Comparison of ENCODE assay signal across 8 cellular contexts in the genomic region with DNA sequence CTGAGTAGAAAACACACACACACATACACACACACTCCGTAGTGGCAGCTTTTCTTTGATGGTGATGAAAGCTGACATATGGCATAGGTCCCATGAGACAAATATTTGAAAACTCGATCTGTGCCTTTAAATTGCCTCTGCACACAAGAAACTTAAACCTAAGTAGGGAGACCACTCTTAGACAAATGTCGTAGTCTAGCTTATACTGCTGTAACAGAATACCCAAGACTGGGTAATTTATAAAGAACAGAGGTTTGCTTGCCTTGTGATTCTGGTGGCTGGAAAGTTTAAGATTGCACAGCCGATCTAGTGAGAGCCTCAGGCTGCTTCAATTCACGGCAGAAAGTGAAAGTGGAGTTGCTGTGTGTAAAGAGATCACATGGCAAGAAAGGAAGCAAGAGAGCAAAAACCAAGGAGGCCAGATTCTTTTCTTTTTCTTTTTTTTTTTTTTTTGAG.
A peak's percentile ranks its signal among the peaks of the same experiment; 100 is the strongest.
DNase-seq lines count a peak whose midpoint lies in the region; ATAC-seq, FAIRE-seq and TF ChIP-seq lines count a peak whose summit lies in the region.

No MANE protein-coding gene starts in this region.

- H3K9ac ChIP-seq in SK-N-SH = no peak overlapping the region
- no peak overlapping the region for H3K9ac ChIP-seq in kidney (ENCODE audit: low read length in 2 of 2)

- H3K9me3 ChIP-seq in SK-N-SH = no peaks in the 10 kb centered on the region
- H3K9me3 ChIP-seq in kidney (ENCODE audit: control insufficient read depth in 1 of 2, low read length in 2 of 2) = no peaks in the 10 kb centered on the region
- H3K9me3 ChIP-seq in tibial nerve = no peaks in the 10 kb centered on the region

- CTCF ChIA-PET in SK-N-SH (lab: Yijun Ruan, JAX) = no interaction called here

- no peaks in the 10 kb centered on the region; a peak in 1 of 4 replicates for H3K4me1 ChIP-seq in SK-N-SH (ENCODE audit: control insufficient read depth in 1 of 2, insufficient read depth in 2 of 2, low read depth in 1 of 2, low read length in 1 of 2)
- H3K4me1 ChIP-seq in kidney (ENCODE audit: control insufficient read depth in 1 of 2, insufficient read depth in 1 of 2, low read depth in 1 of 2, low read length in 2 of 2) = peaks cover 0 to 7% of the 10 kb centered on the region in 2 donors
- H3K4me1 ChIP-seq in tibial nerve = peaks cover 0 to 11% (median 0%) of the 10 kb centered on the region in 4 donors

- H3K4me3 Mint-ChIP-seq in activated naive CD4-positive, alpha-beta T cell treated with anti-CD3 and anti-CD28 coated beads, Interleukin-2, amount 50 U/mL, for 24 hours = peak overlapping the region; percentile 33

- no peak for DNase-seq in activated naive CD4-positive, alpha-beta T cell treated with Interleukin-2 at 50 U/mL for 16 hours
- no peak for DNase-seq in SK-N-SH
- DNase-seq in kidney = no peak
- peak in 1 of 2 donors; percentile 17 for DNase-seq in tibial nerve (ENCODE audit: low spot score in 2 of 2)
- no peak for DNase-seq in DMS79 (lab: John Stamatoyannopoulos, UW)

- peak overlapping the region; percentile 46 for H3K4me2 ChIP-seq in SK-N-SH

- TF ChIP-seq EP300 in SK-N-SH (IDR thresholded peaks at IDR 0.05; ENCODE audit: borderline replicate concordance in 1 of 2, low read depth in 1 of 2, low read length in 1 of 2) (no peak), tibial nerve (IDR thresholded peaks at IDR 0.05) (peak in 1 of 2 donors; percentile 21)

- FAIRE-seq in kidney (lab: Jason Lieb, UNC) = no peak

- no peaks in the 10 kb centered on the region for H3K79me2 ChIP-seq in SK-N-SH (ENCODE audit: insufficient read depth)

- no peaks in the 10 kb centered on the region for H4K20me1 ChIP-seq in SK-N-SH (ENCODE audit: insufficient read depth)

- WGBS in SK-N-SH (ENCODE audit: low lambda C conversion rate) = 27% methylated on average over 5 of the region's 5 CpGs
- 13 to 20% methylated on average over 5 of the region's 5 CpGs for WGBS in tibial nerve, 2 donors

- intact Hi-C loops in kidney (cut with DNase I) = no loop called here

- H3K36me3 ChIP-seq in SK-N-SH (replicated peaks in 1 of 2; ENCODE audit: control insufficient read depth in 1 of 2, insufficient read depth in 2 of 2, low read length in 1 of 2) (no peaks in the 10 kb centered on the region), kidney (ENCODE audit: control insufficient read depth in 1 of 2, insufficient read depth in 2 of 2, low read length in 2 of 2) (no peaks in the 10 kb centered on the region), tibial nerve (no peaks in the 10 kb centered on the region)

- ATAC-seq in HG03354 (IDR thresholded peaks at IDR 0.05; ENCODE audit: poor library complexity, severe bottlenecking, unreplicated experiment) = peak; percentile 76
- no peak for ATAC-seq in HG03280 (IDR thresholded peaks at IDR 0.05; ENCODE audit: unreplicated experiment)

- H3K9me2 ChIP-seq in SK-N-SH = no peaks in the 10 kb centered on the region

- H3K27me3 ChIP-seq in SK-N-SH (ENCODE audit: insufficient read depth) (no peaks in the 10 kb centered on the region), tibial nerve (no peaks in the 10 kb centered on the region)

- H3K27ac ChIP-seq in SK-N-SH (ENCODE audit: low read depth in 2 of 2, low read length in 1 of 2) (peak overlapping the region in 1 of 2 experiments; percentile 36; a peak in 1 of 4 replicates), kidney (ENCODE audit: low read depth in 2 of 2, low read length in 2 of 2) (peak overlapping the region in 1 of 2 donors; percentile 8), tibial nerve (peak overlapping the region in 3 of 4 donors; percentile 23 to 58 (median 41))

- H3K27ac Mint-ChIP-seq in activated naive CD4-positive, alpha-beta T cell treated with anti-CD3 and anti-CD28 coated beads, Interleukin-2, amount 50 U/mL, for 24 hours = no peak overlapping the region

- H3K27me3 Mint-ChIP-seq in activated naive CD4-positive, alpha-beta T cell treated with anti-CD3 and anti-CD28 coated beads, Interleukin-2, amount 50 U/mL, for 24 hours = no peaks in the 10 kb centered on the region

- peak overlapping the region; percentile 72; the same call in 1 of the 2 replicates for H2AFZ ChIP-seq in SK-N-SH (ENCODE audit: low read depth)

- TF ChIP-seq RAD21 in SK-N-SH (IDR thresholded peaks at IDR 0.05; ENCODE audit: low read length) = no peak

- TF ChIP-seq CTCF in SK-N-SH (IDR thresholded peaks at IDR 0.05) = no peak
- TF ChIP-seq CTCF in kidney (IDR thresholded peaks at IDR 0.05; ENCODE audit: borderline replicate concordance, extremely low read depth, insufficient read depth) = no peak
- TF ChIP-seq CTCF in tibial nerve (IDR thresholded peaks at IDR 0.05) = no peak

- POLR2A ChIA-PET in SK-N-SH (lab: Yijun Ruan, JAX) = no interaction called here

- H3F3A ChIP-seq in SK-N-SH (replicated peaks; ENCODE audit: insufficient read depth) = no peaks in the 10 kb centered on the region

- H3K4me3 ChIP-seq in SK-N-SH (ENCODE audit: low read depth in 2 of 2, low read length in 1 of 2) (peak overlapping the region in 1 of 2 experiments; percentile 37; a peak in 2 of 4 replicates), kidney (ENCODE audit: low read length in 2 of 2) (peak overlapping the region; percentile 73 to 82), tibial nerve (peak overlapping the region; percentile 8 to 42 (median 32))

- no peaks in the 10 kb centered on the region for H3K4me1 Mint-ChIP-seq in activated naive CD4-positive, alpha-beta T cell treated with anti-CD3 and anti-CD28 coated beads, Interleukin-2, amount 50 U/mL, for 24 hours

- no peak for TF ChIP-seq POLR2A in tibial nerve (IDR thresholded peaks at IDR 0.05)

- no peaks in the 10 kb centered on the region for H3K9me3 Mint-ChIP-seq in activated naive CD4-positive, alpha-beta T cell treated with anti-CD3 and anti-CD28 coated beads, Interleukin-2, amount 50 U/mL, for 24 hours

- no peaks in the 10 kb centered on the region for H3K36me3 Mint-ChIP-seq in activated naive CD4-positive, alpha-beta T cell treated with anti-CD3 and anti-CD28 coated beads, Interleukin-2, amount 50 U/mL, for 24 hours

TF ChIP-seq in SK-N-SH, 30 proteins besides CTCF, POLR2A, EP300 and RAD21:
- TF ChIP-seq, protein P1, sequence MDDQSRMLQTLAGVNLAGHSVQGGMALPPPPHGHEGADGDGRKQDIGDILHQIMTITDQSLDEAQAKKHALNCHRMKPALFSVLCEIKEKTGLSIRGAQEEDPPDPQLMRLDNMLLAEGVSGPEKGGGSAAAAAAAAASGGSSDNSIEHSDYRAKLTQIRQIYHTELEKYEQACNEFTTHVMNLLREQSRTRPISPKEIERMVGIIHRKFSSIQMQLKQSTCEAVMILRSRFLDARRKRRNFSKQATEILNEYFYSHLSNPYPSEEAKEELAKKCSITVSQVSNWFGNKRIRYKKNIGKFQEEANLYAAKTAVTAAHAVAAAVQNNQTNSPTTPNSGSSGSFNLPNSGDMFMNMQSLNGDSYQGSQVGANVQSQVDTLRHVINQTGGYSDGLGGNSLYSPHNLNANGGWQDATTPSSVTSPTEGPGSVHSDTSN (IDR thresholded peaks at IDR 0.05) = no peak
- TF ChIP-seq GABPA (IDR thresholded peaks at IDR 0.05; ENCODE audit: low read depth) (no peak), GATA2 (CRISPR knock-in tag; IDR thresholded peaks at IDR 0.05) (no peak)
